2 cellular contexts compared by ENCODE assay signal in the genomic region with DNA sequence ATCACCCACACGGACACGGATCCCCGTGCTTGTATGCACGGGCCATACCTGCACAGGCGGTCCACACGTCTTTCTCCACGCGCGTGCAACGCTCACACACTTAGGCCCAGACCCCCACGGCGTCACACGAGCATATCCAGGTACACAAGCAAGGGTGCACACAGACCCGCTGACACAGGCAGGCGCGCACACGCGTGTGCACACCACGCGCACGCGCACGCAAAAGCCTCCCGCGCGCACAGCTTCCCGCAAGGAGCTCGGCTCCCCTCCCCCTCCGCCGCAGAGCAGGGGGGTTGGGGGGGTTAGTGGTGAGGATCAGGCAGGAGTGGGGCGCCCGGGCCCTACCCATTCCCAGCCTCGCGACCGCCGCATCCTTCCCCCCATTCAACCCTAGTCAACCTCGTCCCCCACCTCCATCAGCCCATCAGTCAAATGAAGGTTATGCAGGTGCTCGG.
TF ChIP-seq lines count a peak whose summit lies in the region.

No MANE protein-coding gene starts in this region.

TF ChIP-seq in GM23338, 12 proteins besides CTCF, POLR2A, EP300 and RAD21:
- TF ChIP-seq JUNB (IDR thresholded peaks at IDR 0.05; ENCODE audit: unreplicated experiment): no peak
- TF ChIP-seq, protein P1, sequence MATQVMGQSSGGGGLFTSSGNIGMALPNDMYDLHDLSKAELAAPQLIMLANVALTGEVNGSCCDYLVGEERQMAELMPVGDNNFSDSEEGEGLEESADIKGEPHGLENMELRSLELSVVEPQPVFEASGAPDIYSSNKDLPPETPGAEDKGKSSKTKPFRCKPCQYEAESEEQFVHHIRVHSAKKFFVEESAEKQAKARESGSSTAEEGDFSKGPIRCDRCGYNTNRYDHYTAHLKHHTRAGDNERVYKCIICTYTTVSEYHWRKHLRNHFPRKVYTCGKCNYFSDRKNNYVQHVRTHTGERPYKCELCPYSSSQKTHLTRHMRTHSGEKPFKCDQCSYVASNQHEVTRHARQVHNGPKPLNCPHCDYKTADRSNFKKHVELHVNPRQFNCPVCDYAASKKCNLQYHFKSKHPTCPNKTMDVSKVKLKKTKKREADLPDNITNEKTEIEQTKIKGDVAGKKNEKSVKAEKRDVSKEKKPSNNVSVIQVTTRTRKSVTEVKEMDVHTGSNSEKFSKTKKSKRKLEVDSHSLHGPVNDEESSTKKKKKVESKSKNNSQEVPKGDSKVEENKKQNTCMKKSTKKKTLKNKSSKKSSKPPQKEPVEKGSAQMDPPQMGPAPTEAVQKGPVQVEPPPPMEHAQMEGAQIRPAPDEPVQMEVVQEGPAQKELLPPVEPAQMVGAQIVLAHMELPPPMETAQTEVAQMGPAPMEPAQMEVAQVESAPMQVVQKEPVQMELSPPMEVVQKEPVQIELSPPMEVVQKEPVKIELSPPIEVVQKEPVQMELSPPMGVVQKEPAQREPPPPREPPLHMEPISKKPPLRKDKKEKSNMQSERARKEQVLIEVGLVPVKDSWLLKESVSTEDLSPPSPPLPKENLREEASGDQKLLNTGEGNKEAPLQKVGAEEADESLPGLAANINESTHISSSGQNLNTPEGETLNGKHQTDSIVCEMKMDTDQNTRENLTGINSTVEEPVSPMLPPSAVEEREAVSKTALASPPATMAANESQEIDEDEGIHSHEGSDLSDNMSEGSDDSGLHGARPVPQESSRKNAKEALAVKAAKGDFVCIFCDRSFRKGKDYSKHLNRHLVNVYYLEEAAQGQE (IDR thresholded peaks at IDR 0.05; ENCODE audit: unreplicated experiment): no peak
- TF ChIP-seq ZNF331 (CRISPR knock-in tag; IDR thresholded peaks at IDR 0.05; ENCODE audit: low read depth): no peak
- TF ChIP-seq EZH2 (IDR thresholded peaks at IDR 0.05; ENCODE audit: low read depth, unreplicated experiment): no peak
- TF ChIP-seq STAT1 (IDR thresholded peaks at IDR 0.05; ENCODE audit: unreplicated experiment): no peak
TF ChIP-seq in GM23338: peak in this region for 0.

TF ChIP-seq in endothelial cell of umbilical vein, 7 proteins besides CTCF, POLR2A, EP300 and RAD21:
- no peak for TF ChIP-seq FOS (IDR thresholded peaks at IDR 0.05; ENCODE audit: borderline replicate concordance, insufficient read depth, low read length)
- no peak for TF ChIP-seq JUN (IDR thresholded peaks at IDR 0.05; ENCODE audit: borderline replicate concordance, insufficient read depth, insufficient read length, low read depth)
- no peak for TF ChIP-seq EZH2 (IDR thresholded peaks at IDR 0.05; ENCODE audit: borderline replicate concordance, low read depth, low read length, severe bottlenecking)
- TF ChIP-seq MYC (IDR thresholded peaks at IDR 0.05; ENCODE audit: low read depth, low read length): no peak
- TF ChIP-seq, protein P2, sequence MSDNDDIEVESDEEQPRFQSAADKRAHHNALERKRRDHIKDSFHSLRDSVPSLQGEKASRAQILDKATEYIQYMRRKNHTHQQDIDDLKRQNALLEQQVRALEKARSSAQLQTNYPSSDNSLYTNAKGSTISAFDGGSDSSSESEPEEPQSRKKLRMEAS (IDR thresholded peaks at IDR 0.05; ENCODE audit: insufficient read depth, insufficient read length): no peak
